Comparison of ENCODE assay signal across 1 cellular context in the genomic region with DNA sequence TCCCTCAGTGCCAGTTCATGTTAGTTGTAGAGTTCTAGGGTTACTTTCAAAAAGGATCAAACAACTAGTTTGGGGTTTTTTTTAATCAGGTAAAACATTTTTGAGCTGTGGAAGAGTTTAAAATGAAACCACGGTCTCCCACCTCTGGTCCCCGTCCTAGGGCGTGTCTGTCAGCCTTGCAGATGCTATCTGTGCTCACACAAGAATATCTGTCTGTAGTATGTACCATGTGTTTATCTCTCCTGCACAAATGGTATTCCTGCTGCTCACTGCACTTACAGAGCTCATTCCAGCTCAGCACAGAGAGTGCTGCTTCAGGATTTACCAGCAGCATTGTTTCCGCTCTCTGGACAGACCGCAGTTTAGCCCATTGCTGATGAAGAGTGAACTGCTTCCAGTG.
TF ChIP-seq lines count a peak whose summit lies in the region.

No MANE protein-coding gene starts in this region.

TF ChIP-seq in K562, 482 proteins besides CTCF, POLR2A, EP300 and RAD21 (continued from another document):
- TF ChIP-seq, protein P1, sequence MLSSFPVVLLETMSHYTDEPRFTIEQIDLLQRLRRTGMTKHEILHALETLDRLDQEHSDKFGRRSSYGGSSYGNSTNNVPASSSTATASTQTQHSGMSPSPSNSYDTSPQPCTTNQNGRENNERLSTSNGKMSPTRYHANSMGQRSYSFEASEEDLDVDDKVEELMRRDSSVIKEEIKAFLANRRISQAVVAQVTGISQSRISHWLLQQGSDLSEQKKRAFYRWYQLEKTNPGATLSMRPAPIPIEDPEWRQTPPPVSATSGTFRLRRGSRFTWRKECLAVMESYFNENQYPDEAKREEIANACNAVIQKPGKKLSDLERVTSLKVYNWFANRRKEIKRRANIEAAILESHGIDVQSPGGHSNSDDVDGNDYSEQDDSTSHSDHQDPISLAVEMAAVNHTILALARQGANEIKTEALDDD (IDR thresholded peaks at IDR 0.05), result peak; percentile 40; the same call in 1 of the 2 replicates
- peak; percentile 68 for TF ChIP-seq CCNT2 (IDR thresholded peaks at IDR 0.05; ENCODE audit: borderline replicate concordance, extremely low read depth, insufficient read length, low read depth, low read length)
- TF ChIP-seq ILK (tag; IDR thresholded peaks at IDR 0.05; ENCODE audit: borderline replicate concordance, low read depth), result no peak
- TF ChIP-seq, protein P2, sequence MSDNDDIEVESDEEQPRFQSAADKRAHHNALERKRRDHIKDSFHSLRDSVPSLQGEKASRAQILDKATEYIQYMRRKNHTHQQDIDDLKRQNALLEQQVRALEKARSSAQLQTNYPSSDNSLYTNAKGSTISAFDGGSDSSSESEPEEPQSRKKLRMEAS (CRISPR knock-in tag; IDR thresholded peaks at IDR 0.05), result 0 out of 2 replicates have a peak, but pooled peaks have one; percentile 11
TF ChIP-seq in K562: peak in this region for 43.
